ENCODE assay signal across 8 cellular contexts in genomic region chr2:110679337-110679707, GRCh38. TPM values are rescaled to one million over a fixed set of nuclear protein-coding genes. Genes with fewer than 3 reads are reported as not detected.
DNase-seq lines count a peak whose midpoint lies in the region; ATAC-seq and TF ChIP-seq lines count a peak whose summit lies in the region.

No MANE protein-coding gene starts in this region.

- H3K36me3 Mint-ChIP-seq in H9 (ENCODE audit: insufficient read depth in 1 of 3, low read depth in 3 of 3), result peaks cover 16 to 38% (median 20%) of the 10 kb centered on the region in 3 experiments
- H3K36me3 Mint-ChIP-seq in activated B cell treated with CpG ODN at 0.5 μM for 24 hours (ENCODE audit: low read depth), result peaks cover 5% of the 10 kb centered on the region

- no peak overlapping the region for H2BK15ac ChIP-seq in H9 (ENCODE audit: low read depth, low read length)

- H3K27ac ChIP-seq in H9 (ENCODE audit: insufficient read length, low read depth, low read length) (no peak overlapping the region), lower lobe of right lung (no peak overlapping the region)

- TF ChIP-seq CTCF in H9 (conservative IDR thresholded peaks at IDR 0.05) (peak; percentile 16; the same call in 2 of the 3 replicates), activated B cell treated with CpG ODN at 0.5 μM for 24 hours (IDR thresholded peaks at IDR 0.05) (no peak), lower lobe of right lung (IDR thresholded peaks at IDR 0.05) (no peak)

- no peak overlapping the region for H4K91ac ChIP-seq in H9 (ENCODE audit: insufficient read length, low read depth, low read length)

- no peak overlapping the region for H4K8ac ChIP-seq in H9 (replicated peaks; ENCODE audit: insufficient read length, low read depth, low read length)

- peak; percentile 9 to 19 for DNase-seq in AML-193 (lab: John Stamatoyannopoulos, UW)
- DNase-seq in H9, result no peak
- no peak for DNase-seq in activated B cell treated with CpG ODN at 0.5 μM for 24 hours
- DNase-seq in lower lobe of right lung, result peak; percentile 54
- DNase-seq in kidney glomerular epithelial cell (lab: John Stamatoyannopoulos, UW), result no peak
- DNase-seq in T-helper 9 cell, result no peak

- H3K79me1 ChIP-seq in H9 (ENCODE audit: insufficient read depth, low read depth, low read length, poor library complexity, severe bottlenecking), result peaks cover 11% of the 10 kb centered on the region

- H3K79me2 ChIP-seq in H9 (ENCODE audit: insufficient read depth, low read length), result peaks cover 23% of the 10 kb centered on the region

- H3K23me2 ChIP-seq in H9 (ENCODE audit: insufficient read length, low read depth, low read length, poor library complexity, severe bottlenecking), result peaks cover 7% of the 10 kb centered on the region

- H4K5ac ChIP-seq in H9 (ENCODE audit: insufficient read length, low read depth, low read length), result no peak overlapping the region

- POLR2A ChIA-PET in activated B cell treated with CpG ODN at 0.5 μM for 24 hours (lab: Charles Lee), result no interaction called here

- H3K4me3 ChIP-seq in lower lobe of right lung, result peak overlapping the region; percentile 83

- H2AFZ ChIP-seq in H9 (ENCODE audit: low read length), result no peak overlapping the region

- H3K9me3 ChIP-seq in H9 (ENCODE audit: control insufficient read depth, low read depth, low read length), result no peaks in the 10 kb centered on the region
- no peaks in the 10 kb centered on the region for H3K9me3 ChIP-seq in lower lobe of right lung

- H3K36me3 ChIP-seq in lower lobe of right lung, result no peaks in the 10 kb centered on the region

- H3K27me3 ChIP-seq in H9 (ENCODE audit: insufficient read depth, low read length) (no peaks in the 10 kb centered on the region), lower lobe of right lung (ENCODE audit: low read depth) (no peaks in the 10 kb centered on the region)

- no peak overlapping the region for H3K9ac ChIP-seq in H9 (ENCODE audit: extremely low read depth, insufficient read length, low read length)

- H3K27me3 Mint-ChIP-seq in H9 (ENCODE audit: low read depth) (peaks cover 1% of the 10 kb centered on the region; the same call in 1 of the 2 replicates), activated B cell treated with CpG ODN at 0.5 μM for 24 hours (no peaks in the 10 kb centered on the region)

- H3K4me1 ChIP-seq in H9 (ENCODE audit: insufficient read depth, low read length) (peaks cover 5% of the 10 kb centered on the region; the same call in 1 of the 2 replicates), lower lobe of right lung (peaks cover 25% of the 10 kb centered on the region)

- no peaks in the 10 kb centered on the region for H4K20me1 ChIP-seq in H9 (ENCODE audit: control insufficient read depth, insufficient read depth, insufficient read length)

- H3K14ac ChIP-seq in H9 (ENCODE audit: insufficient read depth, low read length), result no peak overlapping the region

- H3K23ac ChIP-seq in H9 (ENCODE audit: insufficient read length, low read depth, low read length), result no peak overlapping the region

- H3K4me1 Mint-ChIP-seq in H9 (peaks cover 63 to 65% of the 10 kb centered on the region in 2 experiments), activated B cell treated with CpG ODN at 0.5 μM for 24 hours (peaks cover 34% of the 10 kb centered on the region)

- H2BK5ac ChIP-seq in H9 (ENCODE audit: insufficient read length, low read length), result no peak overlapping the region

- no peak overlapping the region for H3T11ph ChIP-seq in H9 (ENCODE audit: low read length)

- H3K4me3 Mint-ChIP-seq in H9, result peak overlapping the region in 1 of 2 experiments; percentile 96; a peak in 3 of 5 replicates
- H3K4me3 Mint-ChIP-seq in activated B cell treated with CpG ODN at 0.5 μM for 24 hours, result peak overlapping the region; percentile 96

- no CpG with 5 or more reads among the region's 9 CpGs for WGBS in H9 (ENCODE audit: extremely low coverage, insufficient read length, low lambda C conversion rate)

- no peak for ATAC-seq in activated B cell treated with CpG ODN at 0.5 μM for 24 hours (ENCODE audit: low read depth)
- ATAC-seq in lower lobe of right lung, result no peak
- ATAC-seq in HG02678 (IDR thresholded peaks at IDR 0.05; ENCODE audit: unreplicated experiment), result no peak
- ATAC-seq in GM19455 (IDR thresholded peaks at IDR 0.05; ENCODE audit: unreplicated experiment), result no peak

- H3K4ac ChIP-seq in H9 (ENCODE audit: low read depth, low read length), result no peak overlapping the region

- H2BK12ac ChIP-seq in H9 (ENCODE audit: insufficient read length, low read depth, low read length), result no peak overlapping the region

- peaks cover 15 to 25% of the 10 kb centered on the region in 2 experiments for H3K9me3 Mint-ChIP-seq in H9
- H3K9me3 Mint-ChIP-seq in activated B cell treated with CpG ODN at 0.5 μM for 24 hours, result no peaks in the 10 kb centered on the region

- H2BK120ac ChIP-seq in H9 (ENCODE audit: low read depth, low read length, poor library complexity, severe bottlenecking), result no peak overlapping the region

- H3K27ac Mint-ChIP-seq in H9 (peak overlapping the region in 1 of 3 experiments; percentile 90; a peak in 1 of 7 replicates), activated B cell treated with CpG ODN at 0.5 μM for 24 hours (no peak overlapping the region)

- intact Hi-C loops in activated B cell treated with CpG ODN at 0.5 μM for 24 hours (cut with micrococcal nuclease), result loop anchor here (5.0 to 10.0 kb wide), 5 partner anchors 128 to 1595 kb away; partner anchors contain the start of genes BCL2L11, TMEM87B and ZC3H6
- intact Hi-C loops in lower lobe of right lung (cut with DNase I), result no loop called here

- CTCF ChIA-PET in activated B cell treated with CpG ODN at 0.5 μM for 24 hours (lab: Charles Lee), result interaction anchor here (1.7 kb wide), 1 partner anchor 76 kb away, joined by 9 read pairs; no protein-coding TSS in a partner anchor

- H3K18ac ChIP-seq in H9 (ENCODE audit: insufficient read length, low read depth, low read length), result no peak overlapping the region

- H2AK5ac ChIP-seq in H9 (ENCODE audit: insufficient read length, low read length), result no peak overlapping the region

- no peak overlapping the region for H3K4me2 ChIP-seq in H9 (ENCODE audit: insufficient read depth, insufficient read length, low read length)

- no peak overlapping the region for H3K56ac ChIP-seq in H9 (ENCODE audit: insufficient read length, low read depth, low read length)

- no peak overlapping the region for H2BK20ac ChIP-seq in H9 (ENCODE audit: low read depth, low read length, poor library complexity, severe bottlenecking)

RNA-seq across cellular contexts. Expression of gene BUB1, which starts 1.5 kb away (rescaled TPM):
- total RNA-seq in H9 (2021) (129 and 144 TPM in 2 replicates), activated B cell treated with CpG ODN at 0.5 μM for 24 hours (5.9 and 6.2 TPM in 2 replicates), lower lobe of right lung (4.8 TPM)

RNA-seq across cellular contexts. Expression of gene ACOXL, which starts 53.1 kb away (rescaled TPM):
- total RNA-seq in H9 (2021), result 33.3 and 37.6 TPM in 2 replicates
- 0.20 TPM in 1 of 2 replicates, not detected in the other for total RNA-seq in activated B cell treated with CpG ODN at 0.5 μM for 24 hours
- 38.5 TPM for total RNA-seq in lower lobe of right lung

Comparison
In these comparisons a context has a peak if more than half of its experiments do, and no peak if none do; other contexts are left out.
1. DNase-seq: peak in AML-193 (2 of 2) and lower lobe of right lung (single experiment); none in H9 (single experiment), activated B cell treated with CpG ODN at 0.5 μM for 24 hours (single experiment), kidney glomerular epithelial cell (single experiment) and T-helper 9 cell (single experiment).
2. RNA of gene BUB1, which starts 1.5 kb away (total RNA-seq): 129 to 144 TPM in H9; 5.9 to 6.2 TPM in activated B cell treated with CpG ODN at 0.5 μM for 24 hours and 4.8 TPM in lower lobe of right lung (single experiment); every median in the first group is over 10 times any median in the second.
3. RNA of gene ACOXL, which starts 53.1 kb away (total RNA-seq): 38.5 TPM in lower lobe of right lung (single experiment) and 33.3 to 37.6 TPM in H9; 0.20 TPM in activated B cell treated with CpG ODN at 0.5 μM for 24 hours; every median in the first group is over 10 times any median in the second.